8 cellular contexts compared by ENCODE assay signal in genomic region chr12:7219599-7220243, GRCh38. TPM values are rescaled to one million over a fixed set of nuclear protein-coding genes. Genes with fewer than 3 reads are reported as not detected.
A peak's percentile ranks its signal among the peaks of the same experiment; 100 is the strongest.
DNase-seq lines count a peak whose midpoint lies in the region; ATAC-seq and TF ChIP-seq lines count a peak whose summit lies in the region.

No MANE protein-coding gene starts in this region.

- no peaks in the 10 kb centered on the region for H3K36me3 Mint-ChIP-seq in chondrocyte (ENCODE audit: low read depth)

- H3K36me3 ChIP-seq in left lung, result no peaks in the 10 kb centered on the region

- H3K4me3 Mint-ChIP-seq in chondrocyte (ENCODE audit: unreplicated experiment), result no peak overlapping the region

- H3K4me1 ChIP-seq in left lung, result no peaks in the 10 kb centered on the region

- H3K27me3 ChIP-seq in left lung, result no peaks in the 10 kb centered on the region

- H3K27me3 Mint-ChIP-seq in chondrocyte (ENCODE audit: low read depth), result peaks cover 5% of the 10 kb centered on the region

- H3K4me3 ChIP-seq in left lung, result no peak overlapping the region

- H3K27ac Mint-ChIP-seq in chondrocyte (ENCODE audit: unreplicated experiment), result no peak overlapping the region

- no peak overlapping the region for H3K27ac ChIP-seq in left lung

- ATAC-seq in GM21423 (IDR thresholded peaks at IDR 0.05; ENCODE audit: unreplicated experiment), result peak; percentile 44
- peak; percentile 90 for ATAC-seq in left lung
- ATAC-seq in GM21381 (IDR thresholded peaks at IDR 0.05; ENCODE audit: unreplicated experiment), result no peak

- DNase-seq in AG08395 (ENCODE audit: low spot score) (peak; percentile 70), NCI-H345 (lab: John Stamatoyannopoulos, UW) (peak; percentile 74), chondrocyte (ENCODE audit: low spot score) (no peak), left lung (peak in 1 of 2 donors; percentile 60)
- peak; percentile 56 to 58 for DNase-seq in activated CD4-positive, alpha-beta T cell treated with anti-CD3 and anti-CD28 coated beads for 24 hours (ENCODE audit: low read depth in 2 of 2)
- peak; percentile 56 to 67 for DNase-seq in stimulated activated CD4-positive, alpha-beta T cell treated with anti-CD3 and anti-CD28 coated beads, Interleukin-4, amount 100 ng/mL, for 4 hours

- H3K9me3 ChIP-seq in left lung, result no peaks in the 10 kb centered on the region

- H3K9me3 Mint-ChIP-seq in chondrocyte (ENCODE audit: low read depth), result peaks cover 9% of the 10 kb centered on the region

- H3K4me1 Mint-ChIP-seq in chondrocyte (ENCODE audit: low read depth), result no peaks in the 10 kb centered on the region

- intact Hi-C loops in left lung (cut with DNase I), result loop anchor here (5.0 to 10.0 kb wide), 3 partner anchors 235 to 418 kb away; no protein-coding TSS in a partner anchor

- TF ChIP-seq CTCF in chondrocyte (IDR thresholded peaks at IDR 0.05) (peak; percentile 95), left lung (IDR thresholded peaks at IDR 0.05) (peak; percentile 74 to 78)

RNA-seq across cellular contexts. Expression of gene PEX5, which starts 30.2 kb away (rescaled TPM):
- total RNA-seq in chondrocyte (25.1 to 26.0 TPM (median 25.5 TPM) in 3 replicates), left lung (10 to 100 TPM; 34.1 to 36.5 TPM)
